Comparison of ENCODE assay signal across 20 cellular contexts in the genomic region with DNA sequence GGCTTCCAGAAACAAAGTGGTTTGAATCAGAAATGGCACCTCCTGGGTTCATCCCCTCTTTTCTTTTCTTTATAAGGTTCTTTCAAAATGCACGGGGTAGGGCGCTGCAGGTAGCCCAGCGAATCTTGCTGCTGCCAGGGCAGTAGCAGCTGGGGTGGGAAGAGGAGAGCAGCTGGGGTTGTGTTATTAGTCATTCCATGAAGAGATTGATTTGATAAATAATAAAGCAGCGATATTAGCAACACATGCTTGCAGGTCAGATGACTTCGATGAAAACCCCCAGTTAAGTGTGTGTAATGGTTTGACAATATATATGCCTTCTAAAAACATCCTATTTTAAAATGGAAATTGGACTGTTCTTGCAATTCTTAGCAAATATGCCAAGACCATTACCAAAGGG.
A peak's percentile ranks its signal among the peaks of the same experiment; 100 is the strongest.
DNase-seq lines count a peak whose midpoint lies in the region; ATAC-seq, FAIRE-seq and TF ChIP-seq lines count a peak whose summit lies in the region.
"Had no signal": no experiment of that assay in that cellular context is flagged by ENCODE, and none has a peak within 500 bp of the region (broad histone marks: within the 10 kb centered on the region; RNA-seq: fewer than 3 reads in every experiment).

No MANE protein-coding gene starts in this region.

- H3K27ac ChIP-seq in endodermal cell (ENCODE audit: low read depth, low read length) (peak overlapping the region; percentile 77), foreskin keratinocyte (no peak overlapping the region), pancreas (no peak overlapping the region)

- DNase-seq in D341Med (ENCODE audit: low spot score) (peak; percentile 61), NCI-H1092 treated with DMSO at 0.1 percent for 48 hours (lab: John Stamatoyannopoulos, UW) (peak; percentile 89), NCI-H748 (lab: John Stamatoyannopoulos, UW; ENCODE audit: unreplicated experiment) (peak; percentile 61), endodermal cell (no peak), foreskin keratinocyte (no peak), HPDE6-E6E7 (ENCODE audit: extremely low spot score) (no peak), pancreas (no peak)
- DNase-seq: activated naive CD4-positive, alpha-beta T cell treated with anti-CD3 and anti-CD28 coated beads for 36 hours; KG1; NCI-H774; stimulated activated CD4-positive, alpha-beta T cell treated with anti-CD3 and anti-CD28 coated beads, Interleukin-4, amount 100 ng/mL, for 1 hour; SW 1271 had no signal

- no peak overlapping the region for H3K9ac ChIP-seq in endodermal cell (ENCODE audit: extremely low read depth, low read length, poor library complexity, severe bottlenecking)

- WGBS in endodermal cell (ENCODE audit: insufficient coverage in 1 of 2, insufficient read length in 1 of 2), 2 experiments, result 81 to 100% methylated on average over 2 to 5 of the region's 5 CpGs
- 77 to 79% methylated on average over 5 of the region's 5 CpGs for WGBS in pancreas, 2 donors

- H3K4me3 ChIP-seq in endodermal cell (ENCODE audit: low read length), result no peak overlapping the region
- H3K4me3 ChIP-seq in pancreas, result no peak overlapping the region

- H3K4me1 Mint-ChIP-seq in endodermal cell, result peaks cover 67% of the 10 kb centered on the region

- H3K36me3 Mint-ChIP-seq in endodermal cell (ENCODE audit: low read depth), result no peaks in the 10 kb centered on the region

- no peaks in the 10 kb centered on the region for H3K27me3 ChIP-seq in endodermal cell (ENCODE audit: control insufficient read depth, insufficient read depth, low read length, poor library complexity, severe bottlenecking)
- H3K27me3 ChIP-seq in foreskin keratinocyte, result no peaks in the 10 kb centered on the region
- no peaks in the 10 kb centered on the region for H3K27me3 ChIP-seq in pancreas

- no peak for ATAC-seq in foreskin keratinocyte
- ATAC-seq in GM21825 (IDR thresholded peaks at IDR 0.05; ENCODE audit: unreplicated experiment), result no peak
- ATAC-seq in pancreas, result no peak
- ATAC-seq: left lobe of liver had no signal

- H3K9me3 ChIP-seq in endodermal cell (ENCODE audit: control insufficient read depth, low read length) (no peaks in the 10 kb centered on the region), pancreas (no peaks in the 10 kb centered on the region)

- intact Hi-C loops in pancreas (cut with DNase I), result no loop called here

- no peak for TF ChIP-seq CTCF in endodermal cell (conservative IDR thresholded peaks at IDR 0.05)
- no peak for TF ChIP-seq CTCF in foreskin keratinocyte (conservative IDR thresholded peaks at IDR 0.05)
- TF ChIP-seq CTCF in pancreas (IDR thresholded peaks at IDR 0.05), result no peak

- H3K9me3 Mint-ChIP-seq in endodermal cell, result peaks cover 2% of the 10 kb centered on the region
- H3K9me3 Mint-ChIP-seq: activated naive CD4-positive, alpha-beta T cell treated with anti-CD3 and anti-CD28 coated beads for 36 hours had no signal

- H3K27me3 Mint-ChIP-seq in endodermal cell (ENCODE audit: insufficient read depth), result peaks cover 2% of the 10 kb centered on the region

- no peak for FAIRE-seq in pancreas (lab: Jason Lieb, UNC)
- FAIRE-seq: astrocyte, endometrium, G401.6, GM12891, H54, TTC549 had no signal

- H3K27ac Mint-ChIP-seq in endodermal cell, result no peak overlapping the region
- H3K27ac Mint-ChIP-seq: activated naive CD4-positive, alpha-beta T cell treated with anti-CD3 and anti-CD28 coated beads for 36 hours had no signal

- no peak overlapping the region for H3K4me3 Mint-ChIP-seq in endodermal cell
- H3K4me3 Mint-ChIP-seq: activated naive CD4-positive, alpha-beta T cell treated with anti-CD3 and anti-CD28 coated beads for 36 hours had no signal

- no peaks in the 10 kb centered on the region for H3K36me3 ChIP-seq in endodermal cell (ENCODE audit: control insufficient read depth, insufficient read depth, low read length)
- H3K36me3 ChIP-seq in pancreas, result no peaks in the 10 kb centered on the region

- H3K4me1 ChIP-seq in endodermal cell (ENCODE audit: control insufficient read depth, insufficient read depth, low read length), result peaks cover 24% of the 10 kb centered on the region
- H3K4me1 ChIP-seq in foreskin keratinocyte, result no peaks in the 10 kb centered on the region
- peaks cover 0 to under 1% (median 0%) of the 10 kb centered on the region in 3 donors for H3K4me1 ChIP-seq in pancreas

Comparison
In these comparisons a context has a peak if more than half of its experiments do, and no peak if none do; other contexts are left out.
1. DNase-seq: peak in D341Med (single experiment), NCI-H1092 treated with DMSO at 0.1 percent for 48 hours (single experiment) and NCI-H748 (single experiment); none in endodermal cell (single experiment), foreskin keratinocyte (0 of 2), HPDE6-E6E7 (single experiment) and pancreas (0 of 6).